ENCODE assay signal across 16 cellular contexts in genomic region chr16:8893426-8893825, GRCh38. TPM values are rescaled to one million over a fixed set of nuclear protein-coding genes. Genes with fewer than 3 reads are reported as not detected.
DNase-seq lines count a peak whose midpoint lies in the region; ATAC-seq and TF ChIP-seq lines count a peak whose summit lies in the region.
"Had no signal": no experiment of that assay in that cellular context is flagged by ENCODE, and none has a peak within 500 bp of the region (broad histone marks: within the 10 kb centered on the region; RNA-seq: fewer than 3 reads in every experiment).

No MANE protein-coding gene starts in this region.

- H3K4me3 Mint-ChIP-seq in endothelial cell (ENCODE audit: unreplicated experiment): peak overlapping the region; percentile 76
- H3K4me3 Mint-ChIP-seq in stimulated activated memory B cell treated with anti-CD40 and anti-IgM and Interleukin-4, amounts not matched to agents 10 μg/mL and 1 μg/mL and 100 μg/mL, for 72 hours: peak overlapping the region; percentile 22
- H3K4me3 Mint-ChIP-seq: natural killer cell had no signal

- no peak overlapping the region for H3K27ac ChIP-seq in PC-3 (ENCODE audit: low read length)
- H3K27ac ChIP-seq: esophagus muscularis mucosa, stomach had no signal

- no peak overlapping the region for H3K4me2 ChIP-seq in PC-3 (ENCODE audit: low read length)

- H3K79me2 ChIP-seq in PC-3 (ENCODE audit: low read length): no peaks in the 10 kb centered on the region

- H3K9me2 ChIP-seq in PC-3 (replicated peaks; ENCODE audit: low read length): no peaks in the 10 kb centered on the region

- no peak overlapping the region for H3K4me3 ChIP-seq in PC-3 (ENCODE audit: low read length)
- H3K4me3 ChIP-seq: esophagus muscularis mucosa, stomach had no signal

- H3K27ac Mint-ChIP-seq in endothelial cell (ENCODE audit: unreplicated experiment): no peak overlapping the region
- peak overlapping the region; percentile 96 for H3K27ac Mint-ChIP-seq in stimulated activated memory B cell treated with anti-CD40 and anti-IgM and Interleukin-4, amounts not matched to agents 10 μg/mL and 1 μg/mL and 100 μg/mL, for 72 hours

- ATAC-seq in PC-3 (no peak), HG02938 (IDR thresholded peaks at IDR 0.05; ENCODE audit: unreplicated experiment) (no peak)
- ATAC-seq in stimulated activated memory B cell treated with anti-CD40 and anti-IgM and Interleukin-4, amounts not matched to agents 10 μg/mL and 1 μg/mL and 100 μg/mL, for 72 hours: no peak
- ATAC-seq: natural killer cell had no signal

- no peaks in the 10 kb centered on the region for H3K4me1 ChIP-seq in PC-3 (ENCODE audit: insufficient read depth, low read length)
- H3K4me1 ChIP-seq: stomach had no signal

- peaks cover 18% of the 10 kb centered on the region; the same call in 1 of the 2 replicates for H3K36me3 ChIP-seq in PC-3 (ENCODE audit: low read depth, low read length)

- no peak overlapping the region for H2AFZ ChIP-seq in PC-3 (ENCODE audit: low read length)

- no peaks in the 10 kb centered on the region for H3K9me3 Mint-ChIP-seq in endothelial cell (ENCODE audit: unreplicated experiment)
- no peaks in the 10 kb centered on the region for H3K9me3 Mint-ChIP-seq in stimulated activated memory B cell treated with anti-CD40 and anti-IgM and Interleukin-4, amounts not matched to agents 10 μg/mL and 1 μg/mL and 100 μg/mL, for 72 hours
- H3K9me3 Mint-ChIP-seq: natural killer cell had no signal

- BruUV-seq in PC-3 (replicated peaks; lab: Mats Ljungman, UMichigan): TSS peak; percentile 22

- no peaks in the 10 kb centered on the region for H4K20me1 ChIP-seq in PC-3 (ENCODE audit: low read length)

- H3K9ac ChIP-seq in PC-3 (ENCODE audit: low read length): no peak overlapping the region

- TF ChIP-seq CTCF in PC-3 (conservative IDR thresholded peaks at IDR 0.05; ENCODE audit: low read depth, low read length) (no peak), endothelial cell (IDR thresholded peaks at IDR 0.05; ENCODE audit: unreplicated experiment) (no peak)

- DNase-seq in activated effector memory CD4-positive, alpha-beta T cell treated with anti-CD3 and anti-CD28 coated beads, Interleukin-2, amount 50 U/mL, for 16 hours: peak; percentile 43
- no peak for DNase-seq in activated effector memory CD4-positive, alpha-beta T cell treated with Interleukin-2 at 50 U/mL for 16 hours
- DNase-seq in PC-3 (no peak), endothelial cell (ENCODE audit: low spot score) (no peak), NCI-H1105 treated with DMSO at 0.1 percent for 48 hours (lab: John Stamatoyannopoulos, UW) (no peak), SHP77 (lab: John Stamatoyannopoulos, UW) (no peak)
- DNase-seq: natural killer cell; NCI-H1436 treated with DMSO at 0.1 percent for 48 hours; NCI-H2227 treated with DMSO at 0.1 percent for 48 hours; Right ventricle myocardium superior; stimulated activated CD4-positive, alpha-beta T cell treated with anti-CD3 and anti-CD28 coated beads, Interleukin-15, amount 100 ng/mL, for 24 hours; stomach had no signal

- no peaks in the 10 kb centered on the region for H3K27me3 ChIP-seq in PC-3 (ENCODE audit: low read length)
- H3K27me3 ChIP-seq: esophagus muscularis mucosa, stomach had no signal

- H3K4me1 Mint-ChIP-seq in endothelial cell (ENCODE audit: unreplicated experiment): peaks cover 5% of the 10 kb centered on the region
- H3K4me1 Mint-ChIP-seq in stimulated activated memory B cell treated with anti-CD40 and anti-IgM and Interleukin-4, amounts not matched to agents 10 μg/mL and 1 μg/mL and 100 μg/mL, for 72 hours: peaks cover 43% of the 10 kb centered on the region

- H3F3A ChIP-seq in PC-3 (ENCODE audit: low read length, unreplicated experiment): no peaks in the 10 kb centered on the region

- POLR2A ChIA-PET in PC-3 (lab: Charles Lee; ENCODE audit: unreplicated experiment): no interaction called here

- no peaks in the 10 kb centered on the region for H3K9me3 ChIP-seq in PC-3 (ENCODE audit: low read length)
- H3K9me3 ChIP-seq: esophagus muscularis mucosa, stomach had no signal

- peaks cover 6% of the 10 kb centered on the region for H3K27me3 Mint-ChIP-seq in endothelial cell (ENCODE audit: unreplicated experiment)
- H3K27me3 Mint-ChIP-seq in stimulated activated memory B cell treated with anti-CD40 and anti-IgM and Interleukin-4, amounts not matched to agents 10 μg/mL and 1 μg/mL and 100 μg/mL, for 72 hours: no peaks in the 10 kb centered on the region

- CTCF ChIA-PET in PC-3 (lab: Charles Lee): no interaction called here

- peaks cover 50% of the 10 kb centered on the region for H3K36me3 Mint-ChIP-seq in endothelial cell (ENCODE audit: low read depth, unreplicated experiment)
- peaks cover 55% of the 10 kb centered on the region for H3K36me3 Mint-ChIP-seq in stimulated activated memory B cell treated with anti-CD40 and anti-IgM and Interleukin-4, amounts not matched to agents 10 μg/mL and 1 μg/mL and 100 μg/mL, for 72 hours

- intact Hi-C loops in PC-3 (cut with micrococcal nuclease): no loop called here

RNA-seq across cellular contexts. Expression of gene LITAFD, which starts 11.3 kb away (rescaled TPM):
- total RNA-seq in PC-3 (2014; rRNA removed) (not detected in 2 replicates), endothelial cell (ENCODE audit: unreplicated experiment) (not detected)
- total RNA-seq: esophagus muscularis mucosa, H4, Right ventricle myocardium superior, stomach had no signal

RNA-seq across cellular contexts. Expression of gene CARHSP1, which starts 24.6 kb away (rescaled TPM):
- total RNA-seq in PC-3 (2014; rRNA removed): 138 and 142 TPM in 2 replicates
- 127 TPM for total RNA-seq in endothelial cell (ENCODE audit: unreplicated experiment)
